Comparison of ENCODE assay signal across 1 cellular context in the genomic region with DNA sequence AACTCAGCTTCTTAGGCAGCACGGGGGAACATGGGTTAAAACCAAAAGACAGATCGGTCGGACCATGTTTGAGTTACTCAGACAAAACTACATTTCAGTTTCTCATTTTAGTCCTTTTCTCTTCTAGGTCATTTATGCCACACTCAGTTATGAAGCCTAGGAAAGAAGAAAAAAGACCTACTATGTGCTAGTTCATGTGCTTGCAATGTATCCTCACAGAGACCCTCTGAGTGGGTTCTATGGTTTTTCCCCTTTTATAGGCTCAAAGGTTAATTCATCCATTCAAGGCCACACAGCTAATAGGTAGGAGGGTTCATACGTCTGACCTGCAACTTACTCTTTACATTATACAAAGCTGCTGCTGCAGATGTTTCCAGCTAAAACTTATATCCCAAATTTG.
TF ChIP-seq lines count a peak whose summit lies in the region.

No MANE protein-coding gene starts in this region.

TF ChIP-seq in SK-N-SH treated with all-trans-retinoic acid at 6 μM for 48 hours, 23 proteins besides CTCF, POLR2A, EP300 and RAD21:
- TF ChIP-seq, protein P1, sequence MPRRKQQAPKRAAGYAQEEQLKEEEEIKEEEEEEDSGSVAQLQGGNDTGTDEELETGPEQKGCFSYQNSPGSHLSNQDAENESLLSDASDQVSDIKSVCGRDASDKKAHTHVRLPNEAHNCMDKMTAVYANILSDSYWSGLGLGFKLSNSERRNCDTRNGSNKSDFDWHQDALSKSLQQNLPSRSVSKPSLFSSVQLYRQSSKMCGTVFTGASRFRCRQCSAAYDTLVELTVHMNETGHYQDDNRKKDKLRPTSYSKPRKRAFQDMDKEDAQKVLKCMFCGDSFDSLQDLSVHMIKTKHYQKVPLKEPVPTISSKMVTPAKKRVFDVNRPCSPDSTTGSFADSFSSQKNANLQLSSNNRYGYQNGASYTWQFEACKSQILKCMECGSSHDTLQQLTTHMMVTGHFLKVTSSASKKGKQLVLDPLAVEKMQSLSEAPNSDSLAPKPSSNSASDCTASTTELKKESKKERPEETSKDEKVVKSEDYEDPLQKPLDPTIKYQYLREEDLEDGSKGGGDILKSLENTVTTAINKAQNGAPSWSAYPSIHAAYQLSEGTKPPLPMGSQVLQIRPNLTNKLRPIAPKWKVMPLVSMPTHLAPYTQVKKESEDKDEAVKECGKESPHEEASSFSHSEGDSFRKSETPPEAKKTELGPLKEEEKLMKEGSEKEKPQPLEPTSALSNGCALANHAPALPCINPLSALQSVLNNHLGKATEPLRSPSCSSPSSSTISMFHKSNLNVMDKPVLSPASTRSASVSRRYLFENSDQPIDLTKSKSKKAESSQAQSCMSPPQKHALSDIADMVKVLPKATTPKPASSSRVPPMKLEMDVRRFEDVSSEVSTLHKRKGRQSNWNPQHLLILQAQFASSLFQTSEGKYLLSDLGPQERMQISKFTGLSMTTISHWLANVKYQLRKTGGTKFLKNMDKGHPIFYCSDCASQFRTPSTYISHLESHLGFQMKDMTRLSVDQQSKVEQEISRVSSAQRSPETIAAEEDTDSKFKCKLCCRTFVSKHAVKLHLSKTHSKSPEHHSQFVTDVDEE (CRISPR knock-in tag; IDR thresholded peaks at IDR 0.05), result no peak
- TF ChIP-seq ZFP3 (CRISPR knock-in tag; IDR thresholded peaks at IDR 0.05) (no peak), ZNF70 (CRISPR knock-in tag; IDR thresholded peaks at IDR 0.05) (no peak), GLIS3 (CRISPR knock-in tag; IDR thresholded peaks at IDR 0.05) (no peak), TCF4 (CRISPR knock-in tag; IDR thresholded peaks at IDR 0.05; ENCODE audit: borderline replicate concordance) (no peak), SNAI2 (CRISPR knock-in tag; IDR thresholded peaks at IDR 0.05) (no peak), CSDC2 (CRISPR knock-in tag; IDR thresholded peaks at IDR 0.05) (no peak), PPARA (CRISPR knock-in tag; IDR thresholded peaks at IDR 0.05; ENCODE audit: borderline replicate concordance) (no peak), OSR1 (CRISPR knock-in tag; IDR thresholded peaks at IDR 0.05) (no peak), ZNF8 (CRISPR knock-in tag; IDR thresholded peaks at IDR 0.05) (no peak), ESRRG (CRISPR knock-in tag; IDR thresholded peaks at IDR 0.05) (no peak), ZNF565 (CRISPR knock-in tag; conservative IDR thresholded peaks at IDR 0.05; ENCODE audit: low read depth) (no peak), BACH2 (CRISPR knock-in tag; IDR thresholded peaks at IDR 0.05; ENCODE audit: borderline replicate concordance) (no peak), ARNTL (CRISPR knock-in tag; IDR thresholded peaks at IDR 0.05; ENCODE audit: borderline replicate concordance, low read depth) (no peak)
- TF ChIP-seq, protein P2, sequence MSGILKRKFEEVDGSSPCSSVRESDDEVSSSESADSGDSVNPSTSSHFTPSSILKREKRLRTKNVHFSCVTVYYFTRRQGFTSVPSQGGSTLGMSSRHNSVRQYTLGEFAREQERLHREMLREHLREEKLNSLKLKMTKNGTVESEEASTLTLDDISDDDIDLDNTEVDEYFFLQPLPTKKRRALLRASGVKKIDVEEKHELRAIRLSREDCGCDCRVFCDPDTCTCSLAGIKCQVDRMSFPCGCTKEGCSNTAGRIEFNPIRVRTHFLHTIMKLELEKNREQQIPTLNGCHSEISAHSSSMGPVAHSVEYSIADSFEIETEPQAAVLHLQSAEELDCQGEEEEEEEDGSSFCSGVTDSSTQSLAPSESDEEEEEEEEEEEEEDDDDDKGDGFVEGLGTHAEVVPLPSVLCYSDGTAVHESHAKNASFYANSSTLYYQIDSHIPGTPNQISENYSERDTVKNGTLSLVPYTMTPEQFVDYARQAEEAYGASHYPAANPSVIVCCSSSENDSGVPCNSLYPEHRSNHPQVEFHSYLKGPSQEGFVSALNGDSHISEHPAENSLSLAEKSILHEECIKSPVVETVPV (CRISPR knock-in tag; IDR thresholded peaks at IDR 0.05), result no peak
- TF ChIP-seq, protein P3, sequence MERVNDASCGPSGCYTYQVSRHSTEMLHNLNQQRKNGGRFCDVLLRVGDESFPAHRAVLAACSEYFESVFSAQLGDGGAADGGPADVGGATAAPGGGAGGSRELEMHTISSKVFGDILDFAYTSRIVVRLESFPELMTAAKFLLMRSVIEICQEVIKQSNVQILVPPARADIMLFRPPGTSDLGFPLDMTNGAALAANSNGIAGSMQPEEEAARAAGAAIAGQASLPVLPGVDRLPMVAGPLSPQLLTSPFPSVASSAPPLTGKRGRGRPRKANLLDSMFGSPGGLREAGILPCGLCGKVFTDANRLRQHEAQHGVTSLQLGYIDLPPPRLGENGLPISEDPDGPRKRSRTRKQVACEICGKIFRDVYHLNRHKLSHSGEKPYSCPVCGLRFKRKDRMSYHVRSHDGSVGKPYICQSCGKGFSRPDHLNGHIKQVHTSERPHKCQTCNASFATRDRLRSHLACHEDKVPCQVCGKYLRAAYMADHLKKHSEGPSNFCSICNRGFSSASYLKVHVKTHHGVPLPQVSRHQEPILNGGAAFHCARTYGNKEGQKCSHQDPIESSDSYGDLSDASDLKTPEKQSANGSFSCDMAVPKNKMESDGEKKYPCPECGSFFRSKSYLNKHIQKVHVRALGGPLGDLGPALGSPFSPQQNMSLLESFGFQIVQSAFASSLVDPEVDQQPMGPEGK (CRISPR knock-in tag; IDR thresholded peaks at IDR 0.05; ENCODE audit: borderline replicate concordance), result no peak
- TF ChIP-seq, protein P4, sequence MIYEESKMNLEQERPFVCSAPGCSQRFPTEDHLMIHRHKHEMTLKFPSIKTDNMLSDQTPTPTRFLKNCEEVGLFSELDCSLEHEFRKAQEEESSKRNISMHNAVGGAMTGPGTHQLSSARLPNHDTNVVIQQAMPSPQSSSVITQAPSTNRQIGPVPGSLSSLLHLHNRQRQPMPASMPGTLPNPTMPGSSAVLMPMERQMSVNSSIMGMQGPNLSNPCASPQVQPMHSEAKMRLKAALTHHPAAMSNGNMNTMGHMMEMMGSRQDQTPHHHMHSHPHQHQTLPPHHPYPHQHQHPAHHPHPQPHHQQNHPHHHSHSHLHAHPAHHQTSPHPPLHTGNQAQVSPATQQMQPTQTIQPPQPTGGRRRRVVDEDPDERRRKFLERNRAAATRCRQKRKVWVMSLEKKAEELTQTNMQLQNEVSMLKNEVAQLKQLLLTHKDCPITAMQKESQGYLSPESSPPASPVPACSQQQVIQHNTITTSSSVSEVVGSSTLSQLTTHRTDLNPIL (CRISPR knock-in tag; IDR thresholded peaks at IDR 0.05; ENCODE audit: low read depth), result no peak
- TF ChIP-seq, protein P5, sequence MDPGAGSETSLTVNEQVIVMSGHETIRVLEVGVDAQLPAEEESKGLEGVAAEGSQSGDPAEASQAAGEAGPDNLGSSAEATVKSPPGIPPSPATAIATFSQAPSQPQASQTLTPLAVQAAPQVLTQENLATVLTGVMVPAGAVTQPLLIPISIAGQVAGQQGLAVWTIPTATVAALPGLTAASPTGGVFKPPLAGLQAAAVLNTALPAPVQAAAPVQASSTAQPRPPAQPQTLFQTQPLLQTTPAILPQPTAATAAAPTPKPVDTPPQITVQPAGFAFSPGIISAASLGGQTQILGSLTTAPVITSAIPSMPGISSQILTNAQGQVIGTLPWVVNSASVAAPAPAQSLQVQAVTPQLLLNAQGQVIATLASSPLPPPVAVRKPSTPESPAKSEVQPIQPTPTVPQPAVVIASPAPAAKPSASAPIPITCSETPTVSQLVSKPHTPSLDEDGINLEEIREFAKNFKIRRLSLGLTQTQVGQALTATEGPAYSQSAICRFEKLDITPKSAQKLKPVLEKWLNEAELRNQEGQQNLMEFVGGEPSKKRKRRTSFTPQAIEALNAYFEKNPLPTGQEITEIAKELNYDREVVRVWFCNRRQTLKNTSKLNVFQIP (CRISPR knock-in tag; IDR thresholded peaks at IDR 0.05; ENCODE audit: borderline replicate concordance, low read depth), result no peak
